26 cellular contexts compared by ENCODE assay signal in genomic region chr13:72125561-72125960, GRCh38.
DNase-seq lines count a peak whose midpoint lies in the region; FAIRE-seq and TF ChIP-seq lines count a peak whose summit lies in the region.
"Had no signal": no experiment of that assay in that cellular context is flagged by ENCODE, and none has a peak within 500 bp of the region (broad histone marks: within the 10 kb centered on the region; RNA-seq: fewer than 3 reads in every experiment).

No MANE protein-coding gene starts in this region.

- H3K9me1 ChIP-seq in endothelial cell of umbilical vein (replicated peaks; ENCODE audit: control insufficient read depth, extremely low read depth, insufficient read depth, low read length): no peaks in the 10 kb centered on the region

- H3K27me3 ChIP-seq in mammary epithelial cell (ENCODE audit: insufficient read depth, low read length): no peaks in the 10 kb centered on the region
- H3K27me3 ChIP-seq in endothelial cell of umbilical vein (ENCODE audit: control insufficient read depth in 2 of 2, insufficient read depth in 2 of 2, low read length in 2 of 2): no peaks in the 10 kb centered on the region
- no peaks in the 10 kb centered on the region for H3K27me3 ChIP-seq in CD8-positive, alpha-beta memory T cell (ENCODE audit: insufficient read depth, low read length, poor library complexity, severe bottlenecking)
- H3K27me3 ChIP-seq: SJSA1, transverse colon had no signal

- in situ Hi-C loops in mammary epithelial cell (cut with MboI; ENCODE audit: low sequenced_read_pairs in 2 of 2): no loop called here

- H3K9me3 Mint-ChIP-seq in MCF 10A (ENCODE audit: unreplicated experiment) (no peaks in the 10 kb centered on the region), endothelial cell (ENCODE audit: unreplicated experiment) (no peaks in the 10 kb centered on the region)
- peaks cover 0 to 18% (median 2%) of the 10 kb centered on the region in 5 donors for H3K9me3 Mint-ChIP-seq in CD8-positive, alpha-beta memory T cell

- H4K20me1 ChIP-seq in mammary epithelial cell (ENCODE audit: insufficient read depth, low read length): no peaks in the 10 kb centered on the region
- H4K20me1 ChIP-seq in endothelial cell of umbilical vein (replicated peaks; ENCODE audit: control insufficient read depth, extremely low read depth, insufficient read depth, low read length): no peaks in the 10 kb centered on the region

- H3K36me3 Mint-ChIP-seq in MCF 10A (ENCODE audit: insufficient read depth, unreplicated experiment): no peaks in the 10 kb centered on the region
- H3K36me3 Mint-ChIP-seq in CD8-positive, alpha-beta memory T cell: no peaks in the 10 kb centered on the region
- H3K36me3 Mint-ChIP-seq in endothelial cell (ENCODE audit: low read depth, unreplicated experiment): no peaks in the 10 kb centered on the region
- H3K36me3 Mint-ChIP-seq: activated CD8-positive, alpha-beta memory T cell treated with anti-CD3 and anti-CD28 coated beads, Interleukin-2, amount 10 ng/mL, durations not matched to agents 7 days and 5 days; CD14-positive monocyte; mesothelial cell of epicardium; naive B cell; stimulated activated memory B cell treated with anti-CD40 and anti-IgM and Interleukin-4, amounts not matched to agents 10 μg/mL and 1 μg/mL and 100 μg/mL, for 72 hours had no signal

- no peak overlapping the region for H3K4me3 Mint-ChIP-seq in MCF 10A (ENCODE audit: unreplicated experiment)
- H3K4me3 Mint-ChIP-seq in CD8-positive, alpha-beta memory T cell: no peak overlapping the region
- H3K4me3 Mint-ChIP-seq in endothelial cell (ENCODE audit: unreplicated experiment): no peak overlapping the region
- H3K4me3 Mint-ChIP-seq: activated CD8-positive, alpha-beta memory T cell treated with anti-CD3 and anti-CD28 coated beads, Interleukin-2, amount 10 ng/mL, durations not matched to agents 7 days and 5 days; CD14-positive monocyte; mesothelial cell of epicardium; naive B cell; stimulated activated memory B cell treated with anti-CD40 and anti-IgM and Interleukin-4, amounts not matched to agents 10 μg/mL and 1 μg/mL and 100 μg/mL, for 72 hours had no signal

- H3K79me2 ChIP-seq in mammary epithelial cell (ENCODE audit: insufficient read depth, low read length) (no peaks in the 10 kb centered on the region), endothelial cell of umbilical vein (ENCODE audit: control insufficient read depth, insufficient read depth, low read length) (no peaks in the 10 kb centered on the region)

- 8% methylated on average over 3 of the region's 3 CpGs for WGBS in mammary epithelial cell (ENCODE audit: low coverage, missing lambda C conversion rate)

- intact Hi-C loops in mammary epithelial cell (cut with micrococcal nuclease): no loop called here
- intact Hi-C loops in MCF 10A (cut with micrococcal nuclease): no loop called here
- intact Hi-C loops in endothelial cell of umbilical vein (cut with micrococcal nuclease): no loop called here

- H3K27me3 Mint-ChIP-seq in MCF 10A (ENCODE audit: insufficient read depth, unreplicated experiment) (no peaks in the 10 kb centered on the region), endothelial cell (ENCODE audit: unreplicated experiment) (peaks cover 1% of the 10 kb centered on the region)
- H3K27me3 Mint-ChIP-seq in CD8-positive, alpha-beta memory T cell: no peaks in the 10 kb centered on the region
- H3K27me3 Mint-ChIP-seq: activated CD8-positive, alpha-beta memory T cell treated with anti-CD3 and anti-CD28 coated beads, Interleukin-2, amount 10 ng/mL, durations not matched to agents 7 days and 5 days; naive B cell; stimulated activated memory B cell treated with anti-CD40 and anti-IgM and Interleukin-4, amounts not matched to agents 10 μg/mL and 1 μg/mL and 100 μg/mL, for 72 hours had no signal

- H3K4me3 ChIP-seq in mammary epithelial cell (replicated peaks in 1 of 3; ENCODE audit: insufficient read depth in 1 of 3, low read depth in 2 of 3, low read length in 3 of 3): no peak overlapping the region
- no peak overlapping the region for H3K4me3 ChIP-seq in endothelial cell of umbilical vein (replicated peaks in 1 of 3; ENCODE audit: insufficient read depth in 1 of 3, low read depth in 1 of 3, low read length in 3 of 3)
- H3K4me3 ChIP-seq in CD8-positive, alpha-beta memory T cell (ENCODE audit: low read length): no peak overlapping the region
- H3K4me3 ChIP-seq: psoas muscle, SJSA1, transverse colon had no signal

- peak overlapping the region; percentile 77 for H3K27ac ChIP-seq in mammary epithelial cell (ENCODE audit: insufficient read depth, low read depth, low read length)
- H3K27ac ChIP-seq in endothelial cell of umbilical vein (ENCODE audit: insufficient read depth, low read depth, low read length): no peak overlapping the region
- H3K27ac ChIP-seq in CD8-positive, alpha-beta memory T cell (ENCODE audit: low read depth, low read length): no peak overlapping the region
- H3K27ac ChIP-seq: psoas muscle, SJSA1, transverse colon had no signal

- H3K4me1 Mint-ChIP-seq in MCF 10A (ENCODE audit: insufficient read depth, unreplicated experiment) (peaks cover 8% of the 10 kb centered on the region), endothelial cell (ENCODE audit: unreplicated experiment) (peaks cover 5% of the 10 kb centered on the region)
- H3K4me1 Mint-ChIP-seq in CD8-positive, alpha-beta memory T cell: no peaks in the 10 kb centered on the region
- H3K4me1 Mint-ChIP-seq: activated CD8-positive, alpha-beta memory T cell treated with anti-CD3 and anti-CD28 coated beads, Interleukin-2, amount 10 ng/mL, durations not matched to agents 7 days and 5 days; CD14-positive monocyte; mesothelial cell of epicardium; naive B cell; stimulated activated memory B cell treated with anti-CD40 and anti-IgM and Interleukin-4, amounts not matched to agents 10 μg/mL and 1 μg/mL and 100 μg/mL, for 72 hours had no signal

- peaks cover 26% of the 10 kb centered on the region for H3K4me1 ChIP-seq in mammary epithelial cell (ENCODE audit: insufficient read depth, low read length)
- H3K4me1 ChIP-seq in endothelial cell of umbilical vein (ENCODE audit: control insufficient read depth, extremely low read depth, insufficient read depth, low read length): peaks cover 11% of the 10 kb centered on the region
- no peaks in the 10 kb centered on the region for H3K4me1 ChIP-seq in CD8-positive, alpha-beta memory T cell (ENCODE audit: insufficient read depth, low read length)
- H3K4me1 ChIP-seq: psoas muscle, SJSA1, transverse colon had no signal

- TF ChIP-seq POLR2A in endothelial cell of umbilical vein (IDR thresholded peaks at IDR 0.05; ENCODE audit: low read depth, low read length): no peak

- FAIRE-seq in endothelial cell of umbilical vein (lab: Jason Lieb, UNC): peak; percentile 44

- H3K36me3 ChIP-seq in mammary epithelial cell (ENCODE audit: insufficient read depth, low read length) (no peaks in the 10 kb centered on the region), endothelial cell of umbilical vein (ENCODE audit: control insufficient read depth in 2 of 2, extremely low read depth in 1 of 2, insufficient read depth in 2 of 2, low read length in 2 of 2) (no peaks in the 10 kb centered on the region)
- no peaks in the 10 kb centered on the region for H3K36me3 ChIP-seq in CD8-positive, alpha-beta memory T cell (ENCODE audit: insufficient read depth, low read length)
- H3K36me3 ChIP-seq: SJSA1, transverse colon had no signal

- no peak for TF ChIP-seq CTCF in mammary epithelial cell (conservative IDR thresholded peaks at IDR 0.05 in 1 of 2, IDR thresholded peaks at IDR 0.05 in 1 of 2; ENCODE audit: extremely low read depth in 1 of 2, insufficient read depth in 1 of 2, low read depth in 1 of 2, low read length in 2 of 2)
- no peak for TF ChIP-seq CTCF in MCF 10A (IDR thresholded peaks at IDR 0.05; ENCODE audit: unreplicated experiment)
- no peak for TF ChIP-seq CTCF in endothelial cell of umbilical vein (IDR thresholded peaks at IDR 0.05; ENCODE audit: extremely low read depth in 1 of 2, insufficient read depth in 1 of 2, low read depth in 1 of 2, low read length in 2 of 2)
- TF ChIP-seq CTCF in endothelial cell (IDR thresholded peaks at IDR 0.05; ENCODE audit: unreplicated experiment): no peak

- DNase-seq in mammary epithelial cell (peak; percentile 86), MCF 10A (ENCODE audit: unreplicated experiment) (no peak), endothelial cell of umbilical vein (ENCODE audit: low read depth, low spot score) (no peak), kidney glomerular epithelial cell (lab: John Stamatoyannopoulos, UW) (peak; percentile 19), globus pallidus (ENCODE audit: low spot score) (no peak), SHP77 treated with DMSO at 0.1 percent for 48 hours (lab: John Stamatoyannopoulos, UW) (no peak), endothelial cell (ENCODE audit: low spot score) (no peak)
- no peak for DNase-seq in CD8-positive, alpha-beta memory T cell
- DNase-seq: 8988T; activated CD4-positive, alpha-beta T cell treated with anti-CD3 and anti-CD28 coated beads, Interleukin-2, amount 50 U/mL, for 4 hours; activated CD4-positive, CD25-positive, alpha-beta regulatory T cell; activated CD8-positive, alpha-beta memory T cell treated with anti-CD3 and anti-CD28 coated beads, Interleukin-2, amount 10 ng/mL, durations not matched to agents 7 days and 5 days; activated T-cell treated with anti-CD3 and anti-CD28 coated beads, Interleukin-2, amount 50 U/mL, for 48 hours; DMS79 treated with DMSO at 0.1 percent for 48 hours; islet precursor cell; Kasumi-1; naive B cell; NCI-H446 treated with DMSO at 0.1 percent for 48 hours; NCI-H82; psoas muscle; T-helper 1 cell; transverse colon had no signal

- H3K4me2 ChIP-seq in mammary epithelial cell (ENCODE audit: insufficient read depth, low read depth, low read length) (peak overlapping the region; percentile 51), endothelial cell of umbilical vein (ENCODE audit: insufficient read depth, low read length) (no peak overlapping the region)

- H3K9ac ChIP-seq in mammary epithelial cell (ENCODE audit: insufficient read depth, low read length) (no peak overlapping the region), endothelial cell of umbilical vein (replicated peaks; ENCODE audit: extremely low read depth, insufficient read depth, low read length) (no peak overlapping the region)

- no peaks in the 10 kb centered on the region for H3K9me3 ChIP-seq in mammary epithelial cell (replicated peaks; ENCODE audit: insufficient read depth, low read length)
- H3K9me3 ChIP-seq in endothelial cell of umbilical vein (replicated peaks; ENCODE audit: control insufficient read depth, insufficient read depth, low read length): no peaks in the 10 kb centered on the region
- H3K9me3 ChIP-seq in CD8-positive, alpha-beta memory T cell (ENCODE audit: low read length): no peaks in the 10 kb centered on the region
- H3K9me3 ChIP-seq: psoas muscle, SJSA1, transverse colon had no signal

- H3K27ac Mint-ChIP-seq in MCF 10A (ENCODE audit: low read depth, unreplicated experiment) (no peak overlapping the region), endothelial cell (ENCODE audit: unreplicated experiment) (no peak overlapping the region)
- no peak overlapping the region for H3K27ac Mint-ChIP-seq in CD8-positive, alpha-beta memory T cell
- H3K27ac Mint-ChIP-seq: activated CD8-positive, alpha-beta memory T cell treated with anti-CD3 and anti-CD28 coated beads, Interleukin-2, amount 10 ng/mL, durations not matched to agents 7 days and 5 days; CD14-positive monocyte; mesothelial cell of epicardium; naive B cell; stimulated activated memory B cell treated with anti-CD40 and anti-IgM and Interleukin-4, amounts not matched to agents 10 μg/mL and 1 μg/mL and 100 μg/mL, for 72 hours had no signal

- dilution Hi-C loops in mammary epithelial cell (cut with HindIII; ENCODE audit: low sequenced_read_pairs) (no loop called here), endothelial cell of umbilical vein (cut with MboI; ENCODE audit: extremely low pct_ligation_motif_present, low sequenced_read_pairs) (no loop called here)

- CTCF ChIA-PET in mammary epithelial cell (lab: Charles Lee; ENCODE audit: low non-redundant PET): no interaction called here
- CTCF ChIA-PET in MCF 10A (lab: Yijun Ruan, JAX): no interaction called here
- CTCF ChIA-PET in endothelial cell of umbilical vein (lab: Charles Lee): interaction anchor here (2.1 kb wide), 1 partner anchor 11 kb away, joined by 6 read pairs; no protein-coding TSS in a partner anchor
- CTCF ChIA-PET in CD8-positive, alpha-beta memory T cell (lab: Charles Lee): no interaction called here

- POLR2A ChIA-PET in MCF 10A (lab: Yijun Ruan, JAX): no interaction called here
- POLR2A ChIA-PET in endothelial cell of umbilical vein (lab: Charles Lee): no interaction called here
- POLR2A ChIA-PET in CD8-positive, alpha-beta memory T cell (lab: Charles Lee): no interaction called here

- H2AFZ ChIP-seq in mammary epithelial cell (ENCODE audit: low read depth, low read length): peak overlapping the region; percentile 30
- H2AFZ ChIP-seq in endothelial cell of umbilical vein (ENCODE audit: low read depth, low read length): no peak overlapping the region

- TSS peak; percentile 99 for BruUV-seq in mammary epithelial cell (replicated peaks; lab: Mats Ljungman, UMichigan)
- BruUV-seq in MCF 10A (replicated peaks; lab: Mats Ljungman, UMichigan): no TSS peak
- BruUV-seq in endothelial cell of umbilical vein (replicated peaks; lab: Mats Ljungman, UMichigan): no TSS peak

Comparison
In these comparisons a context has a peak if more than half of its experiments do, and no peak if none do; other contexts are left out.
1. DNase-seq: peak in mammary epithelial cell (single experiment) and kidney glomerular epithelial cell (single experiment); none in MCF 10A (single experiment), endothelial cell of umbilical vein (single experiment), globus pallidus (single experiment), SHP77 treated with DMSO at 0.1 percent for 48 hours (single experiment), CD8-positive, alpha-beta memory T cell (0 of 5) and endothelial cell (single experiment).